25 cellular contexts compared by ENCODE assay signal in genomic region chr11:28514391-28514790, GRCh38.
"Had no signal": no experiment of that assay in that cellular context is flagged by ENCODE, and none has a peak within 500 bp of the region (broad histone marks: within the 10 kb centered on the region; RNA-seq: fewer than 3 reads in every experiment).

No MANE protein-coding gene starts in this region.

- H3K4me1 ChIP-seq: adrenal gland had no signal

- H3K9me3 ChIP-seq: adrenal gland, SK-N-SH had no signal

- H3K4me3 ChIP-seq: adrenal gland, cardiac muscle cell, K562 had no signal

- H3K4me2 ChIP-seq: SK-N-SH had no signal

- H3K36me3 ChIP-seq: adrenal gland, cardiac muscle cell had no signal

- H3K9ac ChIP-seq: SK-N-SH had no signal

- H3K27ac ChIP-seq: adrenal gland, cardiac muscle cell, VCaP had no signal

- ATAC-seq: activated T-helper 17 cell treated with anti-CD3 and anti-CD28 coated beads, Interleukin-2, amount 50 U/mL, for 72 hours; K562 had no signal

- H3K27me3 ChIP-seq: adrenal gland, cardiac muscle cell had no signal

- DNase-seq: activated CD4-positive, alpha-beta memory T cell treated with anti-CD3 and anti-CD28 coated beads, Interleukin-2, amount 10 ng/mL, durations not matched to agents 7 days and 5 days; activated CD4-positive, alpha-beta T cell treated with anti-CD3 and anti-CD28 coated beads, Interleukin-2, amount 10 ng/mL, durations not matched to agents 7 days and 5 days; activated CD4-positive, CD25-positive, alpha-beta regulatory T cell; activated gamma-delta T cell; activated naive CD4-positive, alpha-beta T cell treated with anti-CD3 and anti-CD28 coated beads, Interleukin-2, amount 10 ng/mL, durations not matched to agents 7 days and 5 days; activated naive CD8-positive, alpha-beta T cell treated with anti-CD3 and anti-CD28 coated beads for 36 hours; activated T-cell treated with anti-CD3 and anti-CD28 coated beads for 4 hours; activated T-cell treated with anti-CD3 and anti-CD28 coated beads, Interleukin-2, amount 50 U/mL, for 48 hours; adrenal gland; aorta; Karpas-422; NCI-H1105 treated with DMSO at 0.1 percent for 48 hours; NCI-H146; NCI-H187 treated with DMSO at 0.1 percent for 48 hours; NCI-H2171 treated with DMSO at 0.1 percent for 48 hours; NCI-H226; NCI-H510A; NCI-H526 treated with DMSO at 0.1 percent for 48 hours; NCI-H82; SK-N-SH; T-helper 1 cell had no signal
